8 cellular contexts compared by ENCODE assay signal in genomic region chr16:10736926-10737625, GRCh38. TPM values are rescaled to one million over a fixed set of nuclear protein-coding genes. Genes with fewer than 3 reads are reported as not detected.
A peak's percentile ranks its signal among the peaks of the same experiment; 100 is the strongest.
DNase-seq lines count a peak whose midpoint lies in the region; ATAC-seq and TF ChIP-seq lines count a peak whose summit lies in the region.

No MANE protein-coding gene starts in this region.

- H3K36me3 Mint-ChIP-seq in IgD-negative memory B cell = peaks cover 2% of the 10 kb centered on the region
- peaks cover 12 to 16% of the 10 kb centered on the region in 2 donors for H3K36me3 Mint-ChIP-seq in stimulated activated naive B cell treated with anti-CD40 and anti-IgM and Interleukin-4, amounts not matched to agents 10 μg/mL and 1 μg/mL and 100 μg/mL, for 72 hours

- DNase-seq in OCI-M1 (lab: John Stamatoyannopoulos, UW) (peak; percentile 87), activated T-cell treated with anti-CD3 and anti-CD28 coated beads for 24 hours (ENCODE audit: low read depth) (peak; percentile 67), erythroblast (lab: John Stamatoyannopoulos, UW) (peak; percentile 72 to 84)
- DNase-seq in stimulated activated naive B cell treated with anti-CD40 and anti-IgM and Interleukin-4, amounts not matched to agents 10 μg/mL and 1 μg/mL and 100 μg/mL, for 72 hours = peak; percentile 65

- H3K36me3 ChIP-seq in muscle layer of duodenum (ENCODE audit: control insufficient read depth in 1 of 2, insufficient read depth in 2 of 2, low read length in 2 of 2) = no peaks in the 10 kb centered on the region

- peak overlapping the region; percentile 48 to 91 (median 84) for H3K27ac Mint-ChIP-seq in IgD-negative memory B cell
- H3K27ac Mint-ChIP-seq in stimulated activated naive B cell treated with anti-CD40 and anti-IgM and Interleukin-4, amounts not matched to agents 10 μg/mL and 1 μg/mL and 100 μg/mL, for 72 hours = peak overlapping the region; percentile 94

- H3K4me3 Mint-ChIP-seq in IgD-negative memory B cell = peak overlapping the region; percentile 84 to 93 (median 88)
- H3K4me3 Mint-ChIP-seq in stimulated activated naive B cell treated with anti-CD40 and anti-IgM and Interleukin-4, amounts not matched to agents 10 μg/mL and 1 μg/mL and 100 μg/mL, for 72 hours = peak overlapping the region; percentile 63 to 72

- peak overlapping the region in 1 of 2 donors; percentile 55 for H3K4me3 ChIP-seq in muscle layer of duodenum (ENCODE audit: low read depth in 1 of 2, low read length in 2 of 2)

- H3K4me1 ChIP-seq in muscle layer of duodenum (ENCODE audit: control insufficient read depth in 1 of 2, insufficient read depth in 2 of 2, low read length in 2 of 2) = peaks cover 0 to 5% of the 10 kb centered on the region in 2 donors

- H3K9me3 ChIP-seq in muscle layer of duodenum (ENCODE audit: control insufficient read depth in 1 of 2, low read length in 2 of 2) = no peaks in the 10 kb centered on the region

- peak; percentile 45 to 58 for ATAC-seq in stimulated activated naive B cell treated with anti-CD40 and anti-IgM and Interleukin-4, amounts not matched to agents 10 μg/mL and 1 μg/mL and 100 μg/mL, for 72 hours (replicated peaks)
- no peak for ATAC-seq in HG02970 (IDR thresholded peaks at IDR 0.05; ENCODE audit: low FRiP score, unreplicated experiment)

- no peak for TF ChIP-seq POLR2A in erythroblast (IDR thresholded peaks at IDR 0.05; ENCODE audit: low read length)

- peak overlapping the region; percentile 74 for H3K27ac ChIP-seq in muscle layer of duodenum (ENCODE audit: low read length)

- peaks cover 0 to 4% (median 1%) of the 10 kb centered on the region in 3 donors for H3K9me3 Mint-ChIP-seq in IgD-negative memory B cell
- peaks cover 4 to 5% of the 10 kb centered on the region in 2 donors for H3K9me3 Mint-ChIP-seq in stimulated activated naive B cell treated with anti-CD40 and anti-IgM and Interleukin-4, amounts not matched to agents 10 μg/mL and 1 μg/mL and 100 μg/mL, for 72 hours

- peaks cover 20 to 30% (median 25%) of the 10 kb centered on the region in 3 donors for H3K4me1 Mint-ChIP-seq in IgD-negative memory B cell
- peaks cover 35 to 48% of the 10 kb centered on the region in 2 donors for H3K4me1 Mint-ChIP-seq in stimulated activated naive B cell treated with anti-CD40 and anti-IgM and Interleukin-4, amounts not matched to agents 10 μg/mL and 1 μg/mL and 100 μg/mL, for 72 hours

- TF ChIP-seq CTCF in GM12874 (IDR thresholded peaks at IDR 0.05; ENCODE audit: insufficient read depth, low read depth, low read length) = peak; percentile 74

- H3K27me3 ChIP-seq in muscle layer of duodenum (ENCODE audit: low read depth, low read length) = no peaks in the 10 kb centered on the region

- H3K27me3 Mint-ChIP-seq in IgD-negative memory B cell = no peaks in the 10 kb centered on the region
- no peaks in the 10 kb centered on the region for H3K27me3 Mint-ChIP-seq in stimulated activated naive B cell treated with anti-CD40 and anti-IgM and Interleukin-4, amounts not matched to agents 10 μg/mL and 1 μg/mL and 100 μg/mL, for 72 hours

RNA-seq across cellular contexts. Expression of gene NUBP1, which starts 6.6 kb away (rescaled TPM):
- 46.8 TPM for polyA plus RNA-seq in IgD-negative memory B cell

RNA-seq across cellular contexts. Expression of gene TEKT5, which starts 42.3 kb away (rescaled TPM):
- polyA plus RNA-seq in IgD-negative memory B cell = not detected
